ENCODE assay signal across 24 cellular contexts in genomic region chr5:172694541-172694940, GRCh38. TPM values are rescaled to one million over a fixed set of nuclear protein-coding genes. Genes with fewer than 3 reads are reported as not detected.
DNase-seq lines count a peak whose midpoint lies in the region; ATAC-seq and TF ChIP-seq lines count a peak whose summit lies in the region.
"Had no signal": no experiment of that assay in that cellular context is flagged by ENCODE, and none has a peak within 500 bp of the region (broad histone marks: within the 10 kb centered on the region; RNA-seq: fewer than 3 reads in every experiment).

No MANE protein-coding gene starts in this region.

- H3K36me3 Mint-ChIP-seq in endothelial cell (ENCODE audit: low read depth, unreplicated experiment): no peaks in the 10 kb centered on the region
- H3K36me3 Mint-ChIP-seq: activated naive CD8-positive, alpha-beta T cell treated with anti-CD3 and anti-CD28 coated beads for 36 hours; memory B cell had no signal

- peak overlapping the region; percentile 10 for H3K4me3 Mint-ChIP-seq in endothelial cell (ENCODE audit: unreplicated experiment)
- H3K4me3 Mint-ChIP-seq: activated CD4-positive, alpha-beta memory T cell treated with anti-CD3 and anti-CD28 coated beads, Interleukin-2, amount 10 ng/mL, durations not matched to agents 7 days and 5 days; activated naive CD8-positive, alpha-beta T cell treated with anti-CD3 and anti-CD28 coated beads for 36 hours; memory B cell; stimulated activated naive CD8-positive, alpha-beta T cell treated with anti-CD3 and anti-CD28 coated beads, Interleukin-15, Interleukin-2, amounts not matched to agents 100 ng/mL and 50 ng/mL, for 24 hours; T-helper 1 cell treated with Interleukin-12 subunit alpha and Interleukin-12 subunit beta and Interleukin-4 antibody, amounts not matched to agents 30 μg/mL and 1 μg/mL, for 36 hours had no signal

- H3K27me3 Mint-ChIP-seq in endothelial cell (ENCODE audit: unreplicated experiment): peaks cover 7% of the 10 kb centered on the region
- H3K27me3 Mint-ChIP-seq: activated naive CD8-positive, alpha-beta T cell treated with anti-CD3 and anti-CD28 coated beads for 36 hours; stimulated activated naive CD8-positive, alpha-beta T cell treated with anti-CD3 and anti-CD28 coated beads, Interleukin-15, Interleukin-2, amounts not matched to agents 100 ng/mL and 50 ng/mL, for 24 hours had no signal

- no peak for DNase-seq in left ventricle myocardium inferior
- no peak for DNase-seq in left ventricle myocardium superior
- no peak for DNase-seq in endothelial cell (ENCODE audit: low spot score)
- peak; percentile 52 for DNase-seq in sigmoid colon
- no peak for DNase-seq in vagina (ENCODE audit: extremely low spot score in 2 of 2)
- no peak for DNase-seq in hypothalamus (lab: John Stamatoyannopoulos, UW)
- no peak for DNase-seq in GM03348 (ENCODE audit: low spot score)
- DNase-seq: activated CD4-positive, alpha-beta memory T cell treated with anti-CD3 and anti-CD28 coated beads, Interleukin-2, amount 10 ng/mL, durations not matched to agents 7 days and 5 days; activated CD4-positive, alpha-beta T cell treated with anti-CD3 and anti-CD28 coated beads for 1 hour; activated naive CD8-positive, alpha-beta T cell treated with anti-CD3 and anti-CD28 coated beads for 36 hours; BE2C; cerebellar nuclear complex; NCI-H1417; NCI-H2081 treated with DMSO at 0.1 percent for 48 hours; NCI-H82; psoas muscle; RPMI8226 had no signal

- H3K36me3 ChIP-seq in left ventricle myocardium inferior (peaks cover 11% of the 10 kb centered on the region), sigmoid colon (peaks cover 0 to 5% (median 0%) of the 10 kb centered on the region in 4 donors), vagina (no peaks in the 10 kb centered on the region)
- H3K36me3 ChIP-seq: BE2C had no signal

- TF ChIP-seq CTCF in left ventricle myocardium inferior (IDR thresholded peaks at IDR 0.05; ENCODE audit: borderline replicate concordance) (no peak), endothelial cell (IDR thresholded peaks at IDR 0.05; ENCODE audit: unreplicated experiment) (no peak), sigmoid colon (IDR thresholded peaks at IDR 0.05) (no peak), vagina (IDR thresholded peaks at IDR 0.05) (no peak)

- intact Hi-C loops in left ventricle myocardium inferior (cut with micrococcal nuclease): loop anchor here (10.0 kb wide), 1 partner anchor 50 kb away; the partner anchor contains the start of gene NEURL1B
- intact Hi-C loops in left ventricle myocardium superior (cut with micrococcal nuclease): loop anchor here (10.0 kb wide), 1 partner anchor 50 kb away; the partner anchor contains the start of gene NEURL1B
- intact Hi-C loops in sigmoid colon (cut with DNase I): loop anchor here (10.0 kb wide), 1 partner anchor 590 kb away; no protein-coding TSS in a partner anchor
- intact Hi-C loops in vagina (cut with DNase I): loop anchor here (5.0 kb wide), 1 partner anchor 47 kb away; no protein-coding TSS in a partner anchor

- no peaks in the 10 kb centered on the region for H3K27me3 ChIP-seq in left ventricle myocardium inferior (ENCODE audit: low read depth)
- no peaks in the 10 kb centered on the region for H3K27me3 ChIP-seq in sigmoid colon
- H3K27me3 ChIP-seq in vagina: no peaks in the 10 kb centered on the region
- H3K27me3 ChIP-seq: BE2C, tibial nerve had no signal

- TF ChIP-seq POLR2A in sigmoid colon (IDR thresholded peaks at IDR 0.05) (no peak), vagina (IDR thresholded peaks at IDR 0.05) (no peak)

- ATAC-seq in left ventricle myocardium superior: no peak
- ATAC-seq in GM19035 (IDR thresholded peaks at IDR 0.05; ENCODE audit: unreplicated experiment): no peak
- ATAC-seq: HCT116, psoas muscle had no signal

- H3K4me1 Mint-ChIP-seq in endothelial cell (ENCODE audit: unreplicated experiment): peaks cover 2% of the 10 kb centered on the region

- H3K27ac ChIP-seq in left ventricle myocardium inferior (replicated peaks) (peak overlapping the region; percentile 92), sigmoid colon (peak overlapping the region; percentile 74 to 91 (median 85)), vagina (peak overlapping the region; percentile 79)

- 94 to 97% methylated on average over 8 of the region's 8 CpGs for WGBS in sigmoid colon, 2 donors

- H3K9me3 Mint-ChIP-seq in endothelial cell (ENCODE audit: unreplicated experiment): no peaks in the 10 kb centered on the region
- H3K9me3 Mint-ChIP-seq: activated CD4-positive, alpha-beta memory T cell treated with anti-CD3 and anti-CD28 coated beads, Interleukin-2, amount 10 ng/mL, durations not matched to agents 7 days and 5 days; activated naive CD8-positive, alpha-beta T cell treated with anti-CD3 and anti-CD28 coated beads for 36 hours; memory B cell; stimulated activated naive CD8-positive, alpha-beta T cell treated with anti-CD3 and anti-CD28 coated beads, Interleukin-15, Interleukin-2, amounts not matched to agents 100 ng/mL and 50 ng/mL, for 24 hours; T-helper 1 cell treated with Interleukin-12 subunit alpha and Interleukin-12 subunit beta and Interleukin-4 antibody, amounts not matched to agents 30 μg/mL and 1 μg/mL, for 36 hours had no signal

- no peak overlapping the region for H3K27ac Mint-ChIP-seq in endothelial cell (ENCODE audit: unreplicated experiment)
- H3K27ac Mint-ChIP-seq: activated CD4-positive, alpha-beta memory T cell treated with anti-CD3 and anti-CD28 coated beads, Interleukin-2, amount 10 ng/mL, durations not matched to agents 7 days and 5 days; activated naive CD8-positive, alpha-beta T cell treated with anti-CD3 and anti-CD28 coated beads for 36 hours; memory B cell; stimulated activated naive CD8-positive, alpha-beta T cell treated with anti-CD3 and anti-CD28 coated beads, Interleukin-15, Interleukin-2, amounts not matched to agents 100 ng/mL and 50 ng/mL, for 24 hours; T-helper 1 cell treated with Interleukin-12 subunit alpha and Interleukin-12 subunit beta and Interleukin-4 antibody, amounts not matched to agents 30 μg/mL and 1 μg/mL, for 36 hours had no signal

- H3K4me3 ChIP-seq in left ventricle myocardium inferior (no peak overlapping the region), sigmoid colon (no peak overlapping the region), vagina (no peak overlapping the region)
- H3K4me3 ChIP-seq: psoas muscle, tibial nerve had no signal

- no peaks in the 10 kb centered on the region for H3K9me3 ChIP-seq in left ventricle myocardium inferior (replicated peaks)
- H3K9me3 ChIP-seq in sigmoid colon: no peaks in the 10 kb centered on the region
- H3K9me3 ChIP-seq in vagina: no peaks in the 10 kb centered on the region
- H3K9me3 ChIP-seq: BE2C, psoas muscle, SK-N-SH, tibial nerve had no signal

- no peak for TF ChIP-seq EP300 in sigmoid colon (IDR thresholded peaks at IDR 0.05)

- peaks cover 85% of the 10 kb centered on the region for H3K4me1 ChIP-seq in left ventricle myocardium inferior
- H3K4me1 ChIP-seq in sigmoid colon: peaks cover 0 to 69% (median 61%) of the 10 kb centered on the region in 4 donors
- peaks cover 44% of the 10 kb centered on the region for H3K4me1 ChIP-seq in vagina
- H3K4me1 ChIP-seq: BE2C had no signal

RNA-seq across cellular contexts. Expression of gene NEURL1B, which starts 53.5 kb away (rescaled TPM):
- 24.0 TPM for total RNA-seq in left ventricle myocardium inferior
- 32.0 TPM for total RNA-seq in left ventricle myocardium superior
- total RNA-seq in endothelial cell (ENCODE audit: unreplicated experiment): 0.13 TPM
- total RNA-seq in sigmoid colon: 10 to 100 TPM; 32.9 to 53.2 (median 45.6) TPM
- 10 to 100 TPM; 12.6 to 29.6 (median 26.6) TPM for polyA plus RNA-seq in sigmoid colon
- total RNA-seq in vagina: 30.9 TPM

Comparison
In these comparisons a context has a peak if more than half of its experiments do, and no peak if none do; other contexts are left out.
1. RNA of gene NEURL1B, which starts 53.5 kb away (total RNA-seq): 32.9 to 53.2 TPM in sigmoid colon, 32.0 TPM in left ventricle myocardium superior (single experiment), 30.9 TPM in vagina (single experiment) and 24.0 TPM in left ventricle myocardium inferior (single experiment); 0.13 TPM in endothelial cell (single experiment); every median in the first group is over 10 times any median in the second.
2. Peak in every context shown above with its lines, with median percentiles within 50 percentile points of each other: H3K27ac ChIP-seq.